20 cellular contexts compared by ENCODE assay signal in the genomic region with DNA sequence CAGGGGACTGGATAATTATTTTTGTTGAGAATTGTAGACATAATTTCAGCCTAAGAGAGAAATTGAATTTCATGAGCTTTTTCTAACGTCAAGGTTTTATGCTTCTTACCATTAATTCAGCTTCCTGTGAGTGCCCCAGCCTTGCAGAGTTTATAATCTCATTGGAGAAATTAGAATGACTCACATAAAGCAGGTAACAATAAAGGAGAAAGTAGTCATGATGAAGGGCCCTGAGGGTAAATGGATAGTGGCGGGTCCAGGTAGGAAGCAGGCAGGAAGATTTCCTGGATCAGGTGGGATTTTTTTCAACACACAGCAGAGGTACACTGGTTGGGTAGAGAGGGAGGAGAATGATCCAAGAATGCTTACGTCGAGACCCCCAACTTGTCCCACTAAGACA.
DNase-seq lines count a peak whose midpoint lies in the region; ATAC-seq, FAIRE-seq and TF ChIP-seq lines count a peak whose summit lies in the region.
"Had no signal": no experiment of that assay in that cellular context is flagged by ENCODE, and none has a peak within 500 bp of the region (broad histone marks: within the 10 kb centered on the region; RNA-seq: fewer than 3 reads in every experiment).

No MANE protein-coding gene starts in this region.

- no peaks in the 10 kb centered on the region for H3K36me3 Mint-ChIP-seq in glutamatergic neuron (ENCODE audit: unreplicated experiment)
- H3K36me3 Mint-ChIP-seq in activated CD4-positive, alpha-beta T cell treated with anti-CD3 and anti-CD28 coated beads, Interleukin-2, amount 10 ng/mL, durations not matched to agents 24 days and 14 days (ENCODE audit: low read depth), result no peaks in the 10 kb centered on the region
- H3K36me3 Mint-ChIP-seq: CD4-positive, CD25-positive, alpha-beta regulatory T cell; CD8-positive, alpha-beta memory T cell had no signal

- CTCF ChIA-PET in PC-3 (lab: Charles Lee) (no interaction called here), RWPE1 (lab: Yijun Ruan, JAX) (no interaction called here)

- peaks cover 2% of the 10 kb centered on the region for H3K9me3 Mint-ChIP-seq in glutamatergic neuron (ENCODE audit: unreplicated experiment)
- H3K9me3 Mint-ChIP-seq in activated CD4-positive, alpha-beta T cell treated with anti-CD3 and anti-CD28 coated beads, Interleukin-2, amount 10 ng/mL, durations not matched to agents 24 days and 14 days, result no peaks in the 10 kb centered on the region
- H3K9me3 Mint-ChIP-seq: CD8-positive, alpha-beta memory T cell had no signal

- H3K27ac Mint-ChIP-seq in glutamatergic neuron (ENCODE audit: unreplicated experiment), result peak overlapping the region; percentile 0
- no peak overlapping the region for H3K27ac Mint-ChIP-seq in activated CD4-positive, alpha-beta T cell treated with anti-CD3 and anti-CD28 coated beads, Interleukin-2, amount 10 ng/mL, durations not matched to agents 24 days and 14 days
- H3K27ac Mint-ChIP-seq: CD4-positive, CD25-positive, alpha-beta regulatory T cell; CD8-positive, alpha-beta memory T cell had no signal

- H3K27me3 ChIP-seq in PC-3 (ENCODE audit: low read length) (no peaks in the 10 kb centered on the region), bronchial epithelial cell (ENCODE audit: control insufficient read depth, insufficient read depth, low read length) (no peaks in the 10 kb centered on the region)
- H3K27me3 ChIP-seq: BE2C had no signal

- peaks cover 32% of the 10 kb centered on the region for H3K4me1 ChIP-seq in PC-3 (ENCODE audit: insufficient read depth, low read length)
- H3K4me1 ChIP-seq: BE2C, HAP-1 had no signal

- POLR2A ChIA-PET in PC-3 (lab: Charles Lee; ENCODE audit: unreplicated experiment), result no interaction called here
- POLR2A ChIA-PET in RWPE1 (lab: Yijun Ruan, JAX; ENCODE audit: low non-redundant PET), result no interaction called here

- no peak for ATAC-seq in PC-3

- TF ChIP-seq CTCF in PC-3 (conservative IDR thresholded peaks at IDR 0.05; ENCODE audit: low read depth, low read length) (no peak), RWPE1 (conservative IDR thresholded peaks at IDR 0.05; ENCODE audit: low read depth) (no peak), bronchial epithelial cell (IDR thresholded peaks at IDR 0.05; ENCODE audit: insufficient read depth, low read length, severe bottlenecking) (no peak), glutamatergic neuron (IDR thresholded peaks at IDR 0.05; ENCODE audit: partially characterized antibody, unreplicated experiment) (no peak)

- intact Hi-C loops in PC-3 (cut with micrococcal nuclease), result no loop called here
- intact Hi-C loops in activated CD4-positive, alpha-beta T cell treated with anti-CD3 and anti-CD28 coated beads, Interleukin-2, amount 10 ng/mL, durations not matched to agents 24 days and 14 days (cut with micrococcal nuclease), result no loop called here

- H3K4me1 Mint-ChIP-seq in glutamatergic neuron (ENCODE audit: low read depth, unreplicated experiment), result peaks cover 23% of the 10 kb centered on the region
- no peaks in the 10 kb centered on the region for H3K4me1 Mint-ChIP-seq in activated CD4-positive, alpha-beta T cell treated with anti-CD3 and anti-CD28 coated beads, Interleukin-2, amount 10 ng/mL, durations not matched to agents 24 days and 14 days
- H3K4me1 Mint-ChIP-seq: CD4-positive, CD25-positive, alpha-beta regulatory T cell; CD8-positive, alpha-beta memory T cell had no signal

- H3K4me3 ChIP-seq in PC-3 (ENCODE audit: low read length) (no peak overlapping the region), bronchial epithelial cell (ENCODE audit: low read depth, low read length) (no peak overlapping the region)
- H3K4me3 ChIP-seq: HAP-1 had no signal

- no peak overlapping the region for H2AFZ ChIP-seq in PC-3 (ENCODE audit: low read length)

- H3K79me2 ChIP-seq in PC-3 (ENCODE audit: low read length), result no peaks in the 10 kb centered on the region

- no peaks in the 10 kb centered on the region; the same call in 1 of the 2 replicates for H3K9me2 ChIP-seq in PC-3 (replicated peaks; ENCODE audit: low read length)

- no peak overlapping the region for H3K4me3 Mint-ChIP-seq in glutamatergic neuron (ENCODE audit: unreplicated experiment)
- H3K4me3 Mint-ChIP-seq in activated CD4-positive, alpha-beta T cell treated with anti-CD3 and anti-CD28 coated beads, Interleukin-2, amount 10 ng/mL, durations not matched to agents 24 days and 14 days, result no peak overlapping the region
- H3K4me3 Mint-ChIP-seq: CD4-positive, CD25-positive, alpha-beta regulatory T cell; CD8-positive, alpha-beta memory T cell had no signal

- no peaks in the 10 kb centered on the region for H3K9me3 ChIP-seq in PC-3 (ENCODE audit: low read length)
- H3K9me3 ChIP-seq: BE2C, HAP-1 had no signal

- H3K9ac ChIP-seq in PC-3 (ENCODE audit: low read length), result no peak overlapping the region

- H3K36me3 ChIP-seq in PC-3 (ENCODE audit: low read depth, low read length) (no peaks in the 10 kb centered on the region), bronchial epithelial cell (ENCODE audit: control insufficient read depth, insufficient read depth, low read length) (no peaks in the 10 kb centered on the region)
- H3K36me3 ChIP-seq: BE2C, HAP-1 had no signal

- H3K27ac ChIP-seq in PC-3 (ENCODE audit: low read length) (no peak overlapping the region), RWPE1 (no peak overlapping the region)

- H3F3A ChIP-seq in PC-3 (ENCODE audit: low read length, unreplicated experiment), result no peaks in the 10 kb centered on the region

- H3K4me2 ChIP-seq in PC-3 (ENCODE audit: low read length), result no peak overlapping the region

- DNase-seq in PC-3, result peak; percentile 73
- peak; percentile 49 for DNase-seq in RWPE1 (ENCODE audit: low spot score)
- DNase-seq in bronchial epithelial cell (ENCODE audit: low read depth), result peak; percentile 71
- DNase-seq in glutamatergic neuron, result no peak
- no peak for DNase-seq in NCI-H1105 treated with DMSO at 0.1 percent for 48 hours (lab: John Stamatoyannopoulos, UW)
- DNase-seq in SKM-1 treated with dmso at 0.1 percent for 144 hours (lab: John Stamatoyannopoulos, UW; ENCODE audit: unreplicated experiment), result no peak
- no peak for DNase-seq in activated CD4-positive, alpha-beta T cell treated with anti-CD3 and anti-CD28 coated beads, Interleukin-2, amount 10 ng/mL, durations not matched to agents 24 days and 14 days
- DNase-seq in NCI-H82 (lab: John Stamatoyannopoulos, UW), result no peak
- DNase-seq: ACHN; BE2C; C1 segment of cervical spinal cord; CD4-positive, CD25-positive, alpha-beta regulatory T cell; CD8-positive, alpha-beta memory T cell; COR-L47 had no signal

- H3K27me3 Mint-ChIP-seq in glutamatergic neuron (ENCODE audit: unreplicated experiment), result peaks cover 2% of the 10 kb centered on the region
- H3K27me3 Mint-ChIP-seq in activated CD4-positive, alpha-beta T cell treated with anti-CD3 and anti-CD28 coated beads, Interleukin-2, amount 10 ng/mL, durations not matched to agents 24 days and 14 days, result no peaks in the 10 kb centered on the region
- H3K27me3 Mint-ChIP-seq: CD4-positive, CD25-positive, alpha-beta regulatory T cell had no signal

- H4K20me1 ChIP-seq in PC-3 (ENCODE audit: low read length), result no peaks in the 10 kb centered on the region

- BruUV-seq in PC-3 (replicated peaks; lab: Mats Ljungman, UMichigan), result no TSS peak

- no peak for FAIRE-seq in bronchial epithelial cell (lab: Jason Lieb, UNC)
- FAIRE-seq: A204.1, D721Med, G401.6, GM12891, GM19239 had no signal

Comparison
In these comparisons a context has a peak if more than half of its experiments do, and no peak if none do; other contexts are left out.
1. DNase-seq: peak in PC-3 (single experiment), RWPE1 (single experiment) and bronchial epithelial cell (single experiment); none in glutamatergic neuron (single experiment), NCI-H1105 treated with DMSO at 0.1 percent for 48 hours (single experiment), SKM-1 treated with dmso at 0.1 percent for 144 hours (single experiment), activated CD4-positive, alpha-beta T cell treated with anti-CD3 and anti-CD28 coated beads, Interleukin-2, amount 10 ng/mL, durations not matched to agents 24 days and 14 days (single experiment) and NCI-H82 (single experiment).